Comparison of ENCODE assay signal across 18 cellular contexts in genomic region chr12:16048511-16048910, GRCh38.
DNase-seq lines count a peak whose midpoint lies in the region; TF ChIP-seq lines count a peak whose summit lies in the region.
"Had no signal": no experiment of that assay in that cellular context is flagged by ENCODE, and none has a peak within 500 bp of the region (broad histone marks: within the 10 kb centered on the region; RNA-seq: fewer than 3 reads in every experiment).

No MANE protein-coding gene starts in this region.

- no peak overlapping the region for H3K4me3 ChIP-seq in Caco-2 (ENCODE audit: low read depth, low read length)
- H3K4me3 ChIP-seq in endodermal cell (ENCODE audit: low read length), result no peak overlapping the region
- H3K4me3 ChIP-seq: A549, BLaER1 had no signal

- H3K36me3 ChIP-seq in Caco-2 (ENCODE audit: control insufficient read depth, insufficient read depth, low read length), result no peaks in the 10 kb centered on the region
- H3K36me3 ChIP-seq in endodermal cell (ENCODE audit: control insufficient read depth, insufficient read depth, low read length), result no peaks in the 10 kb centered on the region
- H3K36me3 ChIP-seq: BE2C, BLaER1 had no signal

- H3K9me3 ChIP-seq in Caco-2 (peaks cover 3% of the 10 kb centered on the region; the same call in 1 of the 2 replicates), endodermal cell (ENCODE audit: control insufficient read depth, low read length) (peaks cover 62% of the 10 kb centered on the region)
- H3K9me3 ChIP-seq: BE2C, BLaER1 had no signal

- H3K27ac ChIP-seq in endodermal cell (ENCODE audit: low read depth, low read length), result no peak overlapping the region
- H3K27ac ChIP-seq: 22Rv1, A549, BLaER1 had no signal

- POLR2A ChIA-PET in Caco-2 (lab: Charles Lee), result no interaction called here

- H3K27ac Mint-ChIP-seq in Caco-2 (ENCODE audit: unreplicated experiment) (peak overlapping the region; percentile 42), endodermal cell (peak overlapping the region; percentile 26), nephron progenitor cell (peak overlapping the region; percentile 4)
- H3K27ac Mint-ChIP-seq: CD14-positive monocyte; CD4-positive, alpha-beta memory T cell; CD4-positive, CD25-positive, alpha-beta regulatory T cell; CD8-positive, alpha-beta memory T cell had no signal

- H3K27me3 ChIP-seq in Caco-2 (replicated peaks; ENCODE audit: control insufficient read depth, insufficient read depth, low read length) (no peaks in the 10 kb centered on the region), endodermal cell (ENCODE audit: control insufficient read depth, insufficient read depth, low read length, poor library complexity, severe bottlenecking) (no peaks in the 10 kb centered on the region)
- H3K27me3 ChIP-seq: BE2C, BLaER1 had no signal

- no TSS peak for BruUV-seq in Caco-2 (replicated peaks; lab: Mats Ljungman, UMichigan)

- WGBS in endodermal cell (ENCODE audit: insufficient coverage in 1 of 2, insufficient read length in 1 of 2), 2 experiments, result 83 to 100% methylated on average over 1 to 2 of the region's 2 CpGs

- H3K4me1 ChIP-seq in Caco-2 (no peaks in the 10 kb centered on the region), endodermal cell (ENCODE audit: control insufficient read depth, insufficient read depth, low read length) (no peaks in the 10 kb centered on the region)
- H3K4me1 ChIP-seq: A549, BE2C, BLaER1 had no signal

- peaks cover 67% of the 10 kb centered on the region for H3K9me3 Mint-ChIP-seq in Caco-2 (ENCODE audit: unreplicated experiment)
- peaks cover 58% of the 10 kb centered on the region for H3K9me3 Mint-ChIP-seq in endodermal cell
- peaks cover 48% of the 10 kb centered on the region for H3K9me3 Mint-ChIP-seq in nephron progenitor cell

- H3K4me3 Mint-ChIP-seq in Caco-2 (ENCODE audit: unreplicated experiment) (no peak overlapping the region), endodermal cell (no peak overlapping the region), nephron progenitor cell (no peak overlapping the region)
- H3K4me3 Mint-ChIP-seq: CD14-positive monocyte; CD4-positive, alpha-beta memory T cell; CD4-positive, CD25-positive, alpha-beta regulatory T cell; CD8-positive, alpha-beta memory T cell had no signal

- H3K27me3 Mint-ChIP-seq in Caco-2 (ENCODE audit: insufficient read depth, unreplicated experiment), result no peaks in the 10 kb centered on the region
- no peaks in the 10 kb centered on the region for H3K27me3 Mint-ChIP-seq in endodermal cell (ENCODE audit: insufficient read depth)
- H3K27me3 Mint-ChIP-seq in nephron progenitor cell (ENCODE audit: low read depth, poor library complexity), result no peaks in the 10 kb centered on the region
- H3K27me3 Mint-ChIP-seq: CD4-positive, alpha-beta memory T cell; CD4-positive, CD25-positive, alpha-beta regulatory T cell; CD8-positive, alpha-beta memory T cell had no signal

- H3K4me1 Mint-ChIP-seq in Caco-2 (ENCODE audit: low read depth, unreplicated experiment), result peaks cover 7% of the 10 kb centered on the region
- H3K4me1 Mint-ChIP-seq in endodermal cell, result peaks cover 20% of the 10 kb centered on the region
- peaks cover 12% of the 10 kb centered on the region for H3K4me1 Mint-ChIP-seq in nephron progenitor cell
- H3K4me1 Mint-ChIP-seq: CD14-positive monocyte; CD4-positive, alpha-beta memory T cell; CD4-positive, CD25-positive, alpha-beta regulatory T cell; CD8-positive, alpha-beta memory T cell had no signal

- CTCF ChIA-PET in Caco-2 (lab: Charles Lee), result no interaction called here

- peak overlapping the region; percentile 18 for H3K9ac ChIP-seq in endodermal cell (ENCODE audit: extremely low read depth, low read length, poor library complexity, severe bottlenecking)
- H3K9ac ChIP-seq: BLaER1 had no signal

- no peak for TF ChIP-seq CTCF in Caco-2 (IDR thresholded peaks at IDR 0.05; ENCODE audit: insufficient read depth in 1 of 2, low read depth in 1 of 2, low read length in 1 of 2, severe bottlenecking in 1 of 2, unreplicated experiment in 1 of 2)
- TF ChIP-seq CTCF in endodermal cell (conservative IDR thresholded peaks at IDR 0.05), result no peak
- TF ChIP-seq CTCF in nephron progenitor cell (IDR thresholded peaks at IDR 0.05), result no peak

- DNase-seq in Caco-2 (peak in 1 of 2 experiments; percentile 40), endodermal cell (no peak), nephron progenitor cell (no peak), NCI-H510A (lab: John Stamatoyannopoulos, UW) (no peak)
- no peak for DNase-seq in stimulated activated CD4-positive, alpha-beta T cell treated with anti-CD3 and anti-CD28 coated beads, Interleukin-4, amount 100 ng/mL, for 24 hours
- DNase-seq: BE2C; C1 segment of cervical spinal cord; Calu3; CD4-positive, alpha-beta memory T cell; CD4-positive, CD25-positive, alpha-beta regulatory T cell; CD8-positive, alpha-beta memory T cell; COR-L47; DMS79 treated with DMSO at 0.1 percent for 48 hours; GF-D8 had no signal

- intact Hi-C loops in Caco-2 (cut with micrococcal nuclease; ENCODE audit: unreplicated experiment), result loop anchor here (1.0 kb wide), 1 partner anchor 17 kb away; no protein-coding TSS in a partner anchor

- H3K36me3 Mint-ChIP-seq in Caco-2 (ENCODE audit: insufficient read depth, unreplicated experiment), result peaks cover 13% of the 10 kb centered on the region
- peaks cover 39% of the 10 kb centered on the region for H3K36me3 Mint-ChIP-seq in endodermal cell (ENCODE audit: low read depth)
- peaks cover 38% of the 10 kb centered on the region for H3K36me3 Mint-ChIP-seq in nephron progenitor cell (ENCODE audit: low read depth)
- H3K36me3 Mint-ChIP-seq: CD14-positive monocyte; CD4-positive, CD25-positive, alpha-beta regulatory T cell had no signal
